In genomic region chr3:158103131-158103955, GRCh38 we compare ENCODE assay signal across 8 cellular contexts. TPM values are rescaled to one million over a fixed set of nuclear protein-coding genes. Genes with fewer than 3 reads are reported as not detected.
DNase-seq lines count a peak whose midpoint lies in the region; ATAC-seq and TF ChIP-seq lines count a peak whose summit lies in the region.

No MANE protein-coding gene starts in this region.

- peaks cover 10% of the 10 kb centered on the region for H3K4me1 ChIP-seq in ectodermal cell (ENCODE audit: control insufficient read depth, insufficient read depth, low read length)

- peaks cover 44% of the 10 kb centered on the region for H3K4me1 Mint-ChIP-seq in CD4-positive, alpha-beta T cell (ENCODE audit: low read depth)
- H3K4me1 Mint-ChIP-seq in HFFc6 (ENCODE audit: low read depth) = peaks cover 51% of the 10 kb centered on the region
- peaks cover 41 to 45% of the 10 kb centered on the region in 2 donors for H3K4me1 Mint-ChIP-seq in natural killer cell treated with Interleukin-12 subunit alpha and Interleukin-12 subunit beta and Interleukin-15 and Interleukin-18, amount 100 ng/mL, for 72 hours (ENCODE audit: low read depth in 2 of 2)

- intact Hi-C loops in CD4-positive, alpha-beta T cell (cut with DNase I, micrococcal nuclease) = no loop called here

- peak overlapping the region; percentile 64 for H3K4me3 Mint-ChIP-seq in CD4-positive, alpha-beta T cell
- H3K4me3 Mint-ChIP-seq in HFFc6 = peak overlapping the region; percentile 95
- peak overlapping the region; percentile 84 for H3K4me3 Mint-ChIP-seq in natural killer cell treated with Interleukin-12 subunit alpha and Interleukin-12 subunit beta and Interleukin-15 and Interleukin-18, amount 100 ng/mL, for 72 hours

- H3K9me3 Mint-ChIP-seq in CD4-positive, alpha-beta T cell = peaks cover 3% of the 10 kb centered on the region
- H3K9me3 Mint-ChIP-seq in HFFc6 = no peaks in the 10 kb centered on the region
- no peaks in the 10 kb centered on the region for H3K9me3 Mint-ChIP-seq in natural killer cell treated with Interleukin-12 subunit alpha and Interleukin-12 subunit beta and Interleukin-15 and Interleukin-18, amount 100 ng/mL, for 72 hours

- H3K9me3 ChIP-seq in CD4-positive, alpha-beta T cell (ENCODE audit: control insufficient read depth, low read length) = peaks cover 26% of the 10 kb centered on the region
- no peaks in the 10 kb centered on the region for H3K9me3 ChIP-seq in ectodermal cell (ENCODE audit: control insufficient read depth, low read length)

- CTCF ChIA-PET in CD4-positive, alpha-beta T cell (lab: Charles Lee) = interaction anchor here (0.8 kb wide), 1 partner anchor 541 kb away, joined by 3 read pairs; the partner anchor contains the start of gene GFM1

- 1% methylated on average over 49 to 50 of the region's 50 CpGs for WGBS in ectodermal cell, 2 experiments

- no peaks in the 10 kb centered on the region for H3K36me3 Mint-ChIP-seq in CD4-positive, alpha-beta T cell (ENCODE audit: low read depth)
- peaks cover 15% of the 10 kb centered on the region; the same call in 1 of the 2 replicates for H3K36me3 Mint-ChIP-seq in HFFc6 (ENCODE audit: low read depth)
- peaks cover 6% of the 10 kb centered on the region for H3K36me3 Mint-ChIP-seq in natural killer cell treated with Interleukin-12 subunit alpha and Interleukin-12 subunit beta and Interleukin-15 and Interleukin-18, amount 100 ng/mL, for 72 hours

- peaks cover 98% of the 10 kb centered on the region for H3K27me3 Mint-ChIP-seq in CD4-positive, alpha-beta T cell
- peaks cover 27% of the 10 kb centered on the region for H3K27me3 Mint-ChIP-seq in HFFc6 (ENCODE audit: insufficient read depth)
- peaks cover 64 to 92% of the 10 kb centered on the region in 2 donors for H3K27me3 Mint-ChIP-seq in natural killer cell treated with Interleukin-12 subunit alpha and Interleukin-12 subunit beta and Interleukin-15 and Interleukin-18, amount 100 ng/mL, for 72 hours

- H3K36me3 ChIP-seq in ectodermal cell (ENCODE audit: control insufficient read depth, insufficient read depth, low read length) = no peaks in the 10 kb centered on the region

- peaks cover 99% of the 10 kb centered on the region for H3K27me3 ChIP-seq in CD4-positive, alpha-beta T cell (ENCODE audit: control insufficient read depth, insufficient read depth, low read length)
- H3K27me3 ChIP-seq in ectodermal cell (ENCODE audit: control insufficient read depth, insufficient read depth, low read length, poor library complexity, severe bottlenecking) = peaks cover 100% of the 10 kb centered on the region

- peak overlapping the region; percentile 5 for H3K4me3 ChIP-seq in ectodermal cell (ENCODE audit: insufficient read depth, low read depth, low read length)

- peak in 1 of 10 experiments; percentile 14 for DNase-seq in CD4-positive, alpha-beta T cell
- DNase-seq in HFFc6 = no peak
- DNase-seq in natural killer cell treated with Interleukin-12 subunit alpha and Interleukin-12 subunit beta and Interleukin-15 and Interleukin-18, amount 100 ng/mL, for 72 hours (ENCODE audit: low spot score) = no peak
- DNase-seq in effector CD4-positive, alpha-beta T cell = no peak

- no peak overlapping the region for H3K27ac Mint-ChIP-seq in CD4-positive, alpha-beta T cell
- H3K27ac Mint-ChIP-seq in HFFc6 = peak overlapping the region; percentile 82
- no peak overlapping the region for H3K27ac Mint-ChIP-seq in natural killer cell treated with Interleukin-12 subunit alpha and Interleukin-12 subunit beta and Interleukin-15 and Interleukin-18, amount 100 ng/mL, for 72 hours

- H3K27ac ChIP-seq in CD4-positive, alpha-beta T cell (ENCODE audit: low read depth, low read length) = no peak overlapping the region
- H3K27ac ChIP-seq in ectodermal cell (ENCODE audit: insufficient read depth, low read depth, low read length, poor library complexity, severe bottlenecking) = no peak overlapping the region

- POLR2A ChIA-PET in CD4-positive, alpha-beta T cell (lab: Charles Lee) = no interaction called here

- ATAC-seq in CD4-positive, alpha-beta T cell (ENCODE audit: poor library complexity) = no peak
- ATAC-seq in natural killer cell treated with Interleukin-12 subunit alpha and Interleukin-12 subunit beta and Interleukin-15 and Interleukin-18, amount 100 ng/mL, for 72 hours = peak in 1 of 2 donors; percentile 40
- ATAC-seq in HG03342 (IDR thresholded peaks at IDR 0.05; ENCODE audit: unreplicated experiment) (no peak), HG03565 (IDR thresholded peaks at IDR 0.05; ENCODE audit: unreplicated experiment) (no peak), GM18867 (IDR thresholded peaks at IDR 0.05; ENCODE audit: unreplicated experiment) (no peak)

- no peak for TF ChIP-seq CTCF in CD4-positive, alpha-beta T cell (IDR thresholded peaks at IDR 0.05)
- 0 out of 2 replicates have a peak, but pooled peaks have one; percentile 10 for TF ChIP-seq CTCF in HFFc6 (IDR thresholded peaks at IDR 0.05)

RNA-seq across cellular contexts. Expression of gene SHOX2, which starts 2.9 kb away (rescaled TPM):
- not detected for total RNA-seq in CD4-positive, alpha-beta T cell
- 10 to 100 TPM in 4 of 6 experiments, 1 to 10 TPM in 2; 7.3 to 19.1 (median 15.0) TPM for total RNA-seq in HFFc6 (2021; fragmentation: NEBNext Ultra II Directional; extraction: Animal tissue kit (Norgen Biotek cat#: 25700))
- polyA plus RNA-seq in ectodermal cell (2013, experiment 1 of 4) = 0.72 TPM
- polyA plus RNA-seq in ectodermal cell (2013, experiment 2 of 4) = 1.0 TPM
- polyA plus RNA-seq in ectodermal cell (2013, experiment 3 of 4) = 0.75 TPM
- polyA plus RNA-seq in ectodermal cell (2013, experiment 4 of 4) = 0.61 TPM
- total RNA-seq in natural killer cell treated with Interleukin-12 subunit alpha and Interleukin-12 subunit beta and Interleukin-15 and Interleukin-18, amount 100 ng/mL, for 72 hours = 1 to 10 TPM in 1 of 2 donors, not detected in 1; 2.1 TPM

RNA-seq across cellular contexts. Expression of gene RSRC1, which starts 6.5 kb away (rescaled TPM):
- total RNA-seq in CD4-positive, alpha-beta T cell = 10 to 100 TPM; 22.3 to 24.6 TPM
- 10 to 100 TPM; 20.5 to 37.6 (median 33.0) TPM for total RNA-seq in HFFc6 (2021; fragmentation: NEBNext Ultra II Directional; extraction: Animal tissue kit (Norgen Biotek cat#: 25700))
- 42.2 TPM for polyA plus RNA-seq in ectodermal cell (2013, experiment 1 of 4)
- polyA plus RNA-seq in ectodermal cell (2013, experiment 2 of 4) = 44.6 TPM
- polyA plus RNA-seq in ectodermal cell (2013, experiment 3 of 4) = 32.1 TPM
- polyA plus RNA-seq in ectodermal cell (2013, experiment 4 of 4) = 39.3 TPM
- total RNA-seq in natural killer cell treated with Interleukin-12 subunit alpha and Interleukin-12 subunit beta and Interleukin-15 and Interleukin-18, amount 100 ng/mL, for 72 hours = 10 to 100 TPM; 38.7 to 49.6 TPM
